In the genomic region with DNA sequence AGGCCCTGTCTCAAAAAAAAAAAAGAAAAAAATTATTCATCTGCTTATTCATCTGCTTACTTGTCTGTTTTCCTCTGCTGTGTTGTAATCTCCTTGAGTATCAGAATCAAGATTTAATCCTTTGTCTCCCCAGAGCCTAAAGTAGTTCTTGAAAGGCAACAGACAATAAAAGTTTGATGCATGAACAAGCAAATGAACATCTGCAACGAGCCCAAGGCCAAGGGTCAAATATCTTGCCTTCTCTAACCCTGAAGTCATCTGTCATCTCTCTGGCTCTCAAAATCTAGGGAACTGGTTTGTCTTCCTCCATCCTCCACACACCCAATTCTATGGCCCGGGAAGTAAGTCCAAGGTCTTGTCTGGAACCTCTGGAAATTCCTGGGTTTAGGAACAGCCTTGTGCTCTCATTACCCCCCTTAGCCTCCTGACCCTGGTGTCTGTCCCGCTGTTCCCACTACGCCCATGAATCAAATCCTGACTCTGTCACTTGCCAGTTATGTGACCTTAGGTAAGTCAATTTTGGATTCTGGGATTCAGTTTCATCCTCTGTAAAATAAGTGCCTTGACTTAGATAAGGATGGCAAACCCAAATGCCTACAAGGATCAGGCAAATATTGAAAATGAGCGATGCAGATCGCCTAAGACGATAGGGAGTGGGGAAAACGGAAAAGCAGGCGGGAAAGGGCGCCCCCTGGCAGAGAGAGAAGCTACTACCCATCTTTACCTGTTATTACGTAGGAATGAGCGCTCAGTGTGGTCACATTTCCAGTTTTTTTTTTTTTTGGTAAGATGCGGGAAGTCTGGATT, we compare ENCODE assay signal across 9 cellular contexts.
A peak's percentile ranks its signal among the peaks of the same experiment; 100 is the strongest.
DNase-seq lines count a peak whose midpoint lies in the region; ATAC-seq and TF ChIP-seq lines count a peak whose summit lies in the region.
"Had no signal": no experiment of that assay in that cellular context is flagged by ENCODE, and none has a peak within 500 bp of the region (broad histone marks: within the 10 kb centered on the region; RNA-seq: fewer than 3 reads in every experiment).

No MANE protein-coding gene starts in this region.

- H3K4me3 ChIP-seq in BE2C (ENCODE audit: low read depth, low read length) (no peak overlapping the region), HAP-1 (no peak overlapping the region)

- H3K9me3 ChIP-seq in BE2C (no peaks in the 10 kb centered on the region), HAP-1 (no peaks in the 10 kb centered on the region)

- TF ChIP-seq CTCF in BE2C (IDR thresholded peaks at IDR 0.05; ENCODE audit: low read depth, low read length), result peak; percentile 66

- no peaks in the 10 kb centered on the region for H3K4me1 ChIP-seq in BE2C
- no peaks in the 10 kb centered on the region; the same call in 1 of the 2 replicates for H3K4me1 ChIP-seq in HAP-1

- H3K36me3 ChIP-seq in BE2C (no peaks in the 10 kb centered on the region), HAP-1 (replicated peaks) (no peaks in the 10 kb centered on the region)

- no peaks in the 10 kb centered on the region for H3K27me3 ChIP-seq in BE2C
- no peaks in the 10 kb centered on the region for H3K27me3 ChIP-seq in HAP-1 (ENCODE audit: low read depth)

- DNase-seq in BE2C (peak; percentile 21), HAP-1 (ENCODE audit: low spot score in 2 of 2) (peak; percentile 45 to 82), left colon (peak in 1 of 2 donors; percentile 58), hepatic stellate cell (ENCODE audit: low spot score) (no peak), cerebellum (ENCODE audit: low spot score) (no peak), SKM-1 treated with dmso at 0.1 percent for 144 hours (lab: John Stamatoyannopoulos, UW; ENCODE audit: unreplicated experiment) (no peak)
- peak; percentile 23 to 42 for DNase-seq in activated CD4-positive, alpha-beta T cell treated with anti-CD3 and anti-CD28 coated beads, Interleukin-2, amount 50 U/mL, for 48 hours
- DNase-seq: activated naive CD8-positive, alpha-beta T cell treated with anti-CD3 and anti-CD28 coated beads, Interleukin-2, amount 10 ng/mL, durations not matched to agents 7 days and 5 days had no signal

- peak; percentile 76 for ATAC-seq in left colon
- no peak for ATAC-seq in GM18873 (IDR thresholded peaks at IDR 0.05; ENCODE audit: low FRiP score, unreplicated experiment)

- in situ Hi-C loops in HAP-1 (cut with MboI; ENCODE audit: low sequenced_read_pairs), result loop anchor here (10.0 kb wide), 1 partner anchor 122 kb away; no protein-coding TSS in a partner anchor

- intact Hi-C loops in left colon (cut with DNase I, micrococcal nuclease), result no loop called here

Comparison
In these comparisons a context has a peak if more than half of its experiments do, and no peak if none do; other contexts are left out.
1. DNase-seq: peak in BE2C (single experiment), HAP-1 (2 of 2) and activated CD4-positive, alpha-beta T cell treated with anti-CD3 and anti-CD28 coated beads, Interleukin-2, amount 50 U/mL, for 48 hours (2 of 2); none in hepatic stellate cell (single experiment), cerebellum (single experiment) and SKM-1 treated with dmso at 0.1 percent for 144 hours (single experiment).